In genomic region chr6:30062471-30063178, GRCh38 we compare ENCODE assay signal across 9 cellular contexts. TPM values are rescaled to one million over a fixed set of nuclear protein-coding genes. Genes with fewer than 3 reads are reported as not detected.
DNase-seq lines count a peak whose midpoint lies in the region; ATAC-seq, FAIRE-seq and TF ChIP-seq lines count a peak whose summit lies in the region.
"Had no signal": no experiment of that assay in that cellular context is flagged by ENCODE, and none has a peak within 500 bp of the region (broad histone marks: within the 10 kb centered on the region; RNA-seq: fewer than 3 reads in every experiment).

No MANE protein-coding gene starts in this region.

- no peaks in the 10 kb centered on the region for H3F3A ChIP-seq in OCI-LY1 (ENCODE audit: insufficient read depth, low read length)

- H3K9ac ChIP-seq in OCI-LY1 (ENCODE audit: low read length), result peak overlapping the region; percentile 96

- H3K9me2 ChIP-seq in OCI-LY1 (ENCODE audit: low read depth, low read length), result no peaks in the 10 kb centered on the region

- no peak for ATAC-seq in pancreas

- TF ChIP-seq CTCF in GM12864 (IDR thresholded peaks at IDR 0.05; ENCODE audit: low read depth, low read length, missing control alignments) (no peak), OCI-LY1 (IDR thresholded peaks at IDR 0.05; ENCODE audit: low read length) (no peak), progenitor cell of endocrine pancreas (IDR thresholded peaks at IDR 0.05; ENCODE audit: unreplicated experiment) (no peak), pancreas (IDR thresholded peaks at IDR 0.05) (no peak)

- DNase-seq in GM12864 (ENCODE audit: low read depth) (no peak), progenitor cell of endocrine pancreas (ENCODE audit: low spot score, unreplicated experiment) (no peak), mesenteric fat pad (ENCODE audit: low spot score) (no peak), caudate nucleus (lab: John Stamatoyannopoulos, UW) (no peak), pancreas (no peak)
- DNase-seq in effector memory CD4-positive, alpha-beta T cell, result no peak
- no peak for DNase-seq in activated CD4-positive, alpha-beta T cell treated with anti-CD3 and anti-CD28 coated beads, Interleukin-2, amount 50 U/mL, for 4 hours

- intact Hi-C loops in pancreas (cut with DNase I), result no loop called here

- peak overlapping the region; percentile 66 for H3K27ac ChIP-seq in OCI-LY1 (ENCODE audit: low read depth, low read length, poor library complexity, severe bottlenecking)
- H3K27ac ChIP-seq in effector memory CD4-positive, alpha-beta T cell (ENCODE audit: insufficient read depth, low read length, poor library complexity, severe bottlenecking), result no peak overlapping the region
- no peak overlapping the region for H3K27ac ChIP-seq in caudate nucleus (ENCODE audit: low read depth, low read length)
- H3K27ac ChIP-seq in pancreas, result peak overlapping the region in 2 of 4 donors; percentile 83 to 88

- 84 to 90% methylated on average over 7 of the region's 7 CpGs for WGBS in pancreas, 2 donors

- no peak overlapping the region for H3K27ac Mint-ChIP-seq in progenitor cell of endocrine pancreas

- H3K4me3 ChIP-seq in GM12864 (ENCODE audit: low read depth, low read length), result peak overlapping the region; percentile 95; the same call in 1 of the 2 replicates
- peak overlapping the region; percentile 92 for H3K4me3 ChIP-seq in OCI-LY1 (ENCODE audit: low read depth, low read length, poor library complexity, severe bottlenecking)
- H3K4me3 ChIP-seq in effector memory CD4-positive, alpha-beta T cell (ENCODE audit: insufficient read depth, low read depth, low read length, poor library complexity, severe bottlenecking), result peak overlapping the region; percentile 94
- peak overlapping the region in 1 of 4 donors; percentile 76 for H3K4me3 ChIP-seq in pancreas

- no peak overlapping the region for H2AFZ ChIP-seq in OCI-LY1 (ENCODE audit: low read length)

- no peaks in the 10 kb centered on the region for H3K9me3 ChIP-seq in OCI-LY1 (ENCODE audit: low read length)
- H3K9me3 ChIP-seq in effector memory CD4-positive, alpha-beta T cell (ENCODE audit: control insufficient read depth, low read length), result no peaks in the 10 kb centered on the region
- H3K9me3 ChIP-seq in pancreas, result no peaks in the 10 kb centered on the region

- no peaks in the 10 kb centered on the region for H3K9me3 Mint-ChIP-seq in progenitor cell of endocrine pancreas (ENCODE audit: low read depth)

- H3K36me3 ChIP-seq in OCI-LY1 (ENCODE audit: insufficient read depth, low read length) (peaks cover 23% of the 10 kb centered on the region; the same call in 1 of the 2 replicates), pancreas (peaks cover 0 to under 1% (median 0%) of the 10 kb centered on the region in 3 donors)
- peaks cover 5% of the 10 kb centered on the region for H3K36me3 ChIP-seq in effector memory CD4-positive, alpha-beta T cell (ENCODE audit: control insufficient read depth, insufficient read depth, low read length)

- peak overlapping the region; percentile 92 for H3K4me2 ChIP-seq in OCI-LY1 (ENCODE audit: low read length)

- peak overlapping the region; percentile 90 for H3K4me3 Mint-ChIP-seq in progenitor cell of endocrine pancreas (ENCODE audit: low read depth)

- H3K27me3 ChIP-seq in OCI-LY1 (ENCODE audit: insufficient read depth, low read length) (no peaks in the 10 kb centered on the region), pancreas (no peaks in the 10 kb centered on the region)
- no peaks in the 10 kb centered on the region for H3K27me3 ChIP-seq in effector memory CD4-positive, alpha-beta T cell (replicated peaks; ENCODE audit: control insufficient read depth, insufficient read depth, low read length, poor library complexity, severe bottlenecking)

- no peaks in the 10 kb centered on the region for H3K27me3 Mint-ChIP-seq in progenitor cell of endocrine pancreas

- H3K4me1 Mint-ChIP-seq in progenitor cell of endocrine pancreas (ENCODE audit: low read depth), result peaks cover 27% of the 10 kb centered on the region

- H3K36me3 Mint-ChIP-seq in progenitor cell of endocrine pancreas (ENCODE audit: insufficient read depth), result peaks cover 3% of the 10 kb centered on the region

- peaks cover 2% of the 10 kb centered on the region; the same call in 1 of the 2 replicates for H3K79me2 ChIP-seq in OCI-LY1 (ENCODE audit: insufficient read depth, low read length)

- H3K4me1 ChIP-seq in OCI-LY1 (ENCODE audit: insufficient read depth, low read length, severe bottlenecking) (peaks cover 46% of the 10 kb centered on the region), pancreas (peaks cover 10 to 31% (median 12%) of the 10 kb centered on the region in 3 donors)
- H3K4me1 ChIP-seq in effector memory CD4-positive, alpha-beta T cell (ENCODE audit: control insufficient read depth, insufficient read depth, low read length, poor library complexity, severe bottlenecking), result peaks cover 21% of the 10 kb centered on the region

- FAIRE-seq in pancreas (lab: Jason Lieb, UNC), result no peak

- no peaks in the 10 kb centered on the region for H4K20me1 ChIP-seq in OCI-LY1 (ENCODE audit: insufficient read depth, low read length)

RNA-seq across cellular contexts. Expression of gene POLR1H, which starts 1.6 kb away (rescaled TPM):
- total RNA-seq in progenitor cell of endocrine pancreas (23.0 and 27.3 TPM in 2 replicates), mesenteric fat pad (21.1 TPM), pancreas (10 to 100 TPM; 12.5 to 19.3 (median 13.5) TPM)
- polyA plus RNA-seq in pancreas, result 10 to 100 TPM; 20.7 to 29.8 TPM

RNA-seq across cellular contexts. Expression of gene PPP1R11, which starts 4.4 kb away (rescaled TPM):
- total RNA-seq in progenitor cell of endocrine pancreas (45.1 and 48.4 TPM in 2 replicates), mesenteric fat pad (41.1 TPM), pancreas (10 to 100 TPM; 17.9 to 35.6 (median 23.8) TPM)
- 10 to 100 TPM; 20.8 to 36.9 TPM for polyA plus RNA-seq in pancreas

RNA-seq across cellular contexts. Expression of gene RNF39, which starts 12.9 kb away (rescaled TPM):
- total RNA-seq in progenitor cell of endocrine pancreas (not detected in 2 replicates), mesenteric fat pad (not detected), pancreas (1 to 10 TPM in 3 of 6 donors, under 1 TPM in 3; 0.18 to 1.3 (median 0.78) TPM)
- under 1 TPM; 0.38 to 0.54 TPM for polyA plus RNA-seq in pancreas
- total RNA-seq: liver had no signal

RNA-seq across cellular contexts. Expression of gene TRIM31, which starts 50.3 kb away (rescaled TPM):
- total RNA-seq in progenitor cell of endocrine pancreas, result not detected in 2 replicates
- not detected for total RNA-seq in mesenteric fat pad
- total RNA-seq in pancreas, result under 1 TPM in 5 of 6 donors, not detected in 1; 0.14 to 0.22 (median 0.16) TPM
- under 1 TPM; 0.15 to 0.19 TPM for polyA plus RNA-seq in pancreas
